In genomic region chr11:107840120-107840479, GRCh38 we compare ENCODE assay signal across 8 cellular contexts. TPM values are rescaled to one million over a fixed set of nuclear protein-coding genes. Genes with fewer than 3 reads are reported as not detected.
A peak's percentile ranks its signal among the peaks of the same experiment; 100 is the strongest.
DNase-seq lines count a peak whose midpoint lies in the region; ATAC-seq and TF ChIP-seq lines count a peak whose summit lies in the region.

No MANE protein-coding gene starts in this region.

- H3K36me3 Mint-ChIP-seq in HFFc6 (ENCODE audit: low read depth), result no peaks in the 10 kb centered on the region

- DNase-seq in HFFc6 (no peak), SW480 (ENCODE audit: low spot score) (peak; percentile 69), left ventricle myocardium superior (no peak), H4 (ENCODE audit: low spot score) (no peak), NOMO-1 (lab: John Stamatoyannopoulos, UW; ENCODE audit: unreplicated experiment in 2 of 2) (no peak)

- ATAC-seq in GM18498 (IDR thresholded peaks at IDR 0.05; ENCODE audit: unreplicated experiment), result peak; percentile 26
- ATAC-seq in left ventricle myocardium superior, result peak; percentile 70
- ATAC-seq in GM18858 (IDR thresholded peaks at IDR 0.05; ENCODE audit: unreplicated experiment), result no peak
- ATAC-seq in HG03460 (IDR thresholded peaks at IDR 0.05; ENCODE audit: unreplicated experiment), result no peak

- intact Hi-C loops in left ventricle myocardium superior (cut with micrococcal nuclease), result no loop called here

- H3K4me1 Mint-ChIP-seq in HFFc6 (ENCODE audit: low read depth), result peaks cover 38% of the 10 kb centered on the region

- H3K4me3 Mint-ChIP-seq in HFFc6, result peak overlapping the region; percentile 63

- TF ChIP-seq CTCF in HFFc6 (IDR thresholded peaks at IDR 0.05), result no peak

- H3K27me3 Mint-ChIP-seq in HFFc6 (ENCODE audit: insufficient read depth), result no peaks in the 10 kb centered on the region; the same call in 1 of the 2 replicates

- peak overlapping the region; percentile 87 for H3K27ac Mint-ChIP-seq in HFFc6

- no peaks in the 10 kb centered on the region for H3K9me3 Mint-ChIP-seq in HFFc6

RNA-seq across cellular contexts. Expression of gene SLC35F2, which starts 18.5 kb away (rescaled TPM):
- 1 to 10 TPM; 7.0 to 9.7 (median 7.7) TPM for total RNA-seq in HFFc6 (2021; fragmentation: NEBNext Ultra II Directional; extraction: Animal tissue kit (Norgen Biotek cat#: 25700))
- 0.52 TPM for total RNA-seq in left ventricle myocardium superior
- 32.3 and 33.1 TPM in 2 replicates for total RNA-seq in H4 (2014; rRNA removed; shearing (Covaris generic))

Comparison
In these comparisons a context has a peak if more than half of its experiments do, and no peak if none do; other contexts are left out.
1. ATAC-seq: peak in GM18498 (single experiment) and left ventricle myocardium superior (single experiment); none in GM18858 (single experiment) and HG03460 (single experiment).